8 cellular contexts compared by ENCODE assay signal in genomic region chr3:194493997-194494927, GRCh38. TPM values are rescaled to one million over a fixed set of nuclear protein-coding genes. Genes with fewer than 3 reads are reported as not detected.
DNase-seq lines count a peak whose midpoint lies in the region; FAIRE-seq and TF ChIP-seq lines count a peak whose summit lies in the region.
"Not testable (repeated sequence)": the region's sequence is repeated elsewhere in the genome, so short reads cannot be mapped to it uniquely, and the experiment has no call there.

No MANE protein-coding gene starts in this region.

- H3K36me3 ChIP-seq in BJ (ENCODE audit: control insufficient read depth, insufficient read depth, low read length); adipocyte (ENCODE audit: control insufficient read depth, insufficient read depth, low read length, severe bottlenecking); mesenchymal stem cell (ENCODE audit: control insufficient read depth in 1 of 2, insufficient read depth in 2 of 2, low read depth in 1 of 2, low read length in 2 of 2): not testable (repeated sequence)

- H2AK5ac ChIP-seq in mesenchymal stem cell (ENCODE audit: low read length, severe bottlenecking): not testable (repeated sequence)

- H3K4me3 ChIP-seq in BJ (ENCODE audit: low read depth, low read length); HFF-Myc (replicated peaks; ENCODE audit: low read depth, low read length); foreskin fibroblast (ENCODE audit: low read depth in 1 of 2, low read length in 2 of 2); mesenchymal stem cell (ENCODE audit: insufficient read depth in 1 of 2, low read depth in 1 of 2, low read length in 2 of 2): not testable (repeated sequence)
- H3K4me3 ChIP-seq in adipocyte (ENCODE audit: low read length) (peak overlapping the region; percentile 38), coronary artery (peak overlapping the region; percentile 54)

- not testable (repeated sequence) for H3K27me3 ChIP-seq in BJ (ENCODE audit: control insufficient read depth, insufficient read depth, low read length); adipocyte (replicated peaks; ENCODE audit: control insufficient read depth, insufficient read depth, low read length); mesenchymal stem cell (ENCODE audit: control insufficient read depth in 1 of 2, insufficient read depth in 1 of 2, low read length in 2 of 2)

- not testable (repeated sequence) for H2BK15ac ChIP-seq in mesenchymal stem cell (ENCODE audit: low read depth, poor library complexity, severe bottlenecking)

- TF ChIP-seq CTCF in BJ (IDR thresholded peaks at IDR 0.05; ENCODE audit: insufficient read depth, low read depth, low read length); HFF-Myc (IDR thresholded peaks at IDR 0.05; ENCODE audit: low read depth, low read length, missing control alignments); coronary artery (IDR thresholded peaks at IDR 0.05); foreskin fibroblast (IDR thresholded peaks at IDR 0.05; ENCODE audit: low read depth, low read length): not testable (repeated sequence)

- CTCF ChIA-PET in BJ (lab: Yijun Ruan, JAX): interaction anchor here (1.3 kb wide), 1 partner anchor 22 kb away, joined by 3 read pairs; no protein-coding TSS in a partner anchor

- not testable (repeated sequence) for H4K91ac ChIP-seq in mesenchymal stem cell (ENCODE audit: low read length)

- H3K79me1 ChIP-seq in mesenchymal stem cell (replicated peaks; ENCODE audit: low read length, poor library complexity, severe bottlenecking): not testable (repeated sequence)

- peak overlapping the region in 1 of 2 experiments; percentile 77 for H3K18ac ChIP-seq in mesenchymal stem cell (ENCODE audit: low read depth in 1 of 2, low read length in 2 of 2)

- not testable (repeated sequence) for H3K4me2 ChIP-seq in mesenchymal stem cell (ENCODE audit: low read length, poor library complexity, severe bottlenecking)

- not testable (repeated sequence) for FAIRE-seq in RCC 7860 (lab: Jason Lieb, UNC)

- H2BK12ac ChIP-seq in mesenchymal stem cell (ENCODE audit: low read length in 2 of 2): not testable (repeated sequence)

- POLR2A ChIA-PET in BJ (lab: Charles Lee): interaction anchor here (0.6 kb wide), 1 partner anchor 26 kb away, joined by 4 read pairs; no protein-coding TSS in a partner anchor

- H3K14ac ChIP-seq in mesenchymal stem cell (ENCODE audit: low read length in 2 of 2): not testable (repeated sequence)

- DNase-seq in BJ (ENCODE audit: low read depth): peak; percentile 90
- DNase-seq in HFF-Myc (ENCODE audit: extremely low read depth, low read depth): peak; percentile 71
- peak; percentile 31 for DNase-seq in RCC 7860 (ENCODE audit: low spot score)
- peak; percentile 77 for DNase-seq in adipocyte (ENCODE audit: low read depth)
- not testable (repeated sequence) for DNase-seq in coronary artery (ENCODE audit: low spot score)
- peak; percentile 95 to 97 for DNase-seq in foreskin fibroblast
- peak; percentile 84 for DNase-seq in mesenchymal stem cell
- peak; percentile 73 for DNase-seq in stromal cell of bone marrow (ENCODE audit: low read depth)

- peak overlapping the region; percentile 10 to 78 for H3K27ac ChIP-seq in coronary artery
- H3K27ac ChIP-seq in mesenchymal stem cell (ENCODE audit: low read length, poor library complexity, severe bottlenecking): not testable (repeated sequence)

- peak overlapping the region; percentile 90 for H4K8ac ChIP-seq in mesenchymal stem cell (ENCODE audit: low read length)

- H2BK5ac ChIP-seq in mesenchymal stem cell (ENCODE audit: low read depth, low read length, poor library complexity, severe bottlenecking): not testable (repeated sequence)

- not testable (repeated sequence) for H2AFZ ChIP-seq in mesenchymal stem cell (ENCODE audit: low read depth, low read length)

- H3K23ac ChIP-seq in mesenchymal stem cell (ENCODE audit: low read length in 2 of 2): not testable (repeated sequence)

- H3K9ac ChIP-seq in adipocyte (ENCODE audit: low read length) (peak overlapping the region; percentile 59), mesenchymal stem cell (ENCODE audit: low read length) (peak overlapping the region; percentile 60)

- peaks cover 53% of the 10 kb centered on the region for H3K4me1 ChIP-seq in adipocyte (ENCODE audit: control insufficient read depth, insufficient read depth, low read length)
- H3K4me1 ChIP-seq in mesenchymal stem cell (ENCODE audit: control insufficient read depth, insufficient read depth, low read depth, low read length): not testable (repeated sequence)

- 57% methylated on average over 7 of the region's 10 CpGs for WGBS in mesenchymal stem cell

- not testable (repeated sequence) for H2BK120ac ChIP-seq in mesenchymal stem cell (ENCODE audit: low read depth, low read length)

- not testable (repeated sequence) for H3K4ac ChIP-seq in mesenchymal stem cell (ENCODE audit: low read depth in 1 of 2, low read length in 2 of 2)

- H3K9me3 ChIP-seq in adipocyte (ENCODE audit: control insufficient read depth, low read length); mesenchymal stem cell (ENCODE audit: control insufficient read depth, low read length): not testable (repeated sequence)

RNA-seq across cellular contexts. Expression of gene ATP13A3, which starts 7.5 kb away (rescaled TPM):
- 47.1 and 96.3 TPM in 2 replicates for polyA plus RNA-seq in BJ (2011; rRNA removed)
- 68.2 and 83.7 TPM in 2 replicates for polyA minus RNA-seq in BJ (2011; rRNA and poly(A)+ RNA removed)
- 52.5 TPM for polyA plus RNA-seq in mesenchymal stem cell (2013, experiment 1 of 2)
- 54.3 TPM for polyA plus RNA-seq in mesenchymal stem cell (2013, experiment 2 of 2)
